In the genomic region with DNA sequence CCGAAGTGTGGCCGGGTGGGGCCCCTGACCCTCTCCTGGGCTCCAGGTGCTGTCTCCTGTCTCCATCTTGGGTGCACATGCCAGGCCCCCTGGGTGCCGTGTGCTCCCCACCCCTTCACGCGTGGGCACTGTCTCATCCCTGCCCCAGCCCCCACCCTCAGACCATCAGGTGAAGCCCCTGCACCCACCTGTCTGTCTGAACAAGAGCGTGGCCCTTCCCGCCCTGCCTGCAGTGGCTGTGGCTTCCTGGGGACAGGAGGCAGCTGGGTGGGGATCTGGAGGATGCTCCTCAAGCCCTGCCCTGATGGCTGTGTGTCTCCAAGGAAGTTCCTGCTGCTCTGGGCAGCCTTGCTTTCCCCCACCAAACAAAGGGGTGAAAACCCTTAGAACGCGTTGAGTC, we compare ENCODE assay signal across 24 cellular contexts. TPM values are rescaled to one million over a fixed set of nuclear protein-coding genes. Genes with fewer than 3 reads are reported as not detected.
DNase-seq lines count a peak whose midpoint lies in the region; ATAC-seq and TF ChIP-seq lines count a peak whose summit lies in the region.
"Had no signal": no experiment of that assay in that cellular context is flagged by ENCODE, and none has a peak within 500 bp of the region (broad histone marks: within the 10 kb centered on the region; RNA-seq: fewer than 3 reads in every experiment).

No MANE protein-coding gene starts in this region.

- H3K36me3 ChIP-seq in HCT116 (ENCODE audit: control insufficient read depth in 1 of 2, insufficient read depth in 2 of 2, low read length in 2 of 2) = peaks cover 19 to 30% of the 10 kb centered on the region in 2 experiments; a peak in 3 of 4 replicates

- no peak overlapping the region for H2AFZ ChIP-seq in HCT116 (ENCODE audit: low read depth, low read length, poor library complexity, severe bottlenecking)

- POLR2A ChIA-PET in HCT116 (lab: Charles Lee) = no interaction called here

- DNase-seq in Right ventricle myocardium superior = no peak
- no peak for DNase-seq in left cardiac atrium
- DNase-seq in HCT116 (ENCODE audit: low read depth, low spot score) = no peak
- DNase-seq in left colon = no peak
- no peak for DNase-seq in cerebellum (ENCODE audit: low spot score)
- DNase-seq in hippocampal formation (lab: John Stamatoyannopoulos, UW) = no peak
- DNase-seq: C1 segment of cervical spinal cord; CD4-positive, alpha-beta memory T cell; COR-L47; DMS79; GF-D8; IMR-90; MM.1S; NCI-H1417; NCI-H1694 treated with DMSO at 0.1 percent for 48 hours; NCI-H2081; NCI-H2227 treated with DMSO at 0.1 percent for 48 hours; NCI-H526 treated with DMSO at 0.1 percent for 48 hours; OCI-M1; SJCRH30; T-helper 1 cell had no signal

- RAD21 ChIA-PET in HCT116 (lab: Charles Lee; ENCODE audit: low non-redundant PET in 1 of 2, low total read pairs in 2 of 2, uncharacterized antibody in 2 of 2, unreplicated experiment in 2 of 2) = no interaction called here

- no peaks in the 10 kb centered on the region for H3K4me1 ChIP-seq in HCT116 (ENCODE audit: control insufficient read depth in 1 of 2, insufficient read depth in 2 of 2, low read length in 2 of 2)
- H3K4me1 ChIP-seq: SJCRH30 had no signal

- BruUV-seq in HCT116 (replicated peaks; lab: Mats Ljungman, UMichigan) = no TSS peak

- H3K4me2 ChIP-seq in HCT116 (ENCODE audit: low read length) = no peak overlapping the region
- H3K4me2 ChIP-seq: KMS-11 had no signal

- no peak overlapping the region for H3K27ac ChIP-seq in HCT116 (ENCODE audit: low read depth, low read length)
- H3K27ac ChIP-seq: KMS-11, SJCRH30 had no signal

- no peaks in the 10 kb centered on the region for H3K27me3 ChIP-seq in HCT116 (ENCODE audit: insufficient read depth, low read length)
- H3K27me3 ChIP-seq: SJCRH30 had no signal

- no peak for TF ChIP-seq RAD21 in HCT116 (IDR thresholded peaks at IDR 0.05; ENCODE audit: low read depth)

- H3K79me2 ChIP-seq in HCT116 (ENCODE audit: insufficient read depth, low read length) = peaks cover 3% of the 10 kb centered on the region; the same call in 1 of the 2 replicates

- intact Hi-C loops in Right ventricle myocardium superior (cut with DNase I) (no loop called here), left cardiac atrium (cut with DNase I) (no loop called here), HCT116 (cut with micrococcal nuclease) (no loop called here), left colon (cut with DNase I, micrococcal nuclease) (no loop called here)

- H3K4me3 ChIP-seq in HCT116 (replicated peaks in 1 of 2; ENCODE audit: low read depth in 1 of 2, low read length in 2 of 2) = no peak overlapping the region
- H3K4me3 ChIP-seq: SJCRH30 had no signal

- no peak for TF ChIP-seq POLR2A in HCT116 (IDR thresholded peaks at IDR 0.05; ENCODE audit: borderline replicate concordance, extremely low read depth, insufficient read depth, insufficient read length)

- ATAC-seq in Right ventricle myocardium superior (ENCODE audit: poor library complexity) (peak; percentile 16), left cardiac atrium (no peak), HCT116 (peak; percentile 19; the same call in 1 of the 2 replicates), left colon (peak; percentile 6), HG03460 (IDR thresholded peaks at IDR 0.05; ENCODE audit: unreplicated experiment) (no peak)

- TF ChIP-seq CTCF in HCT116 (IDR thresholded peaks at IDR 0.05 in 2 of 3, conservative IDR thresholded peaks at IDR 0.05 in 1 of 3; ENCODE audit: borderline replicate concordance in 1 of 3, insufficient read depth in 1 of 3, low read depth in 2 of 3, low read length in 2 of 3) = no peak

- H3K9me3 ChIP-seq in HCT116 (ENCODE audit: control insufficient read depth in 1 of 2, insufficient read depth in 1 of 2, low read depth in 1 of 2, low read length in 2 of 2) = no peaks in the 10 kb centered on the region
- H3K9me3 ChIP-seq: SJCRH30 had no signal

- CTCF ChIA-PET in HCT116 (lab: Charles Lee) = interaction anchor here (1.1 kb wide), 1 partner anchor 22 kb away, joined by 4 read pairs; no protein-coding TSS in a partner anchor

- no peak overlapping the region for H3K9ac ChIP-seq in HCT116 (ENCODE audit: low read length)
- H3K9ac ChIP-seq: KMS-11 had no signal

- no peaks in the 10 kb centered on the region for H4K20me1 ChIP-seq in HCT116 (ENCODE audit: insufficient read depth)

- H3K9me2 ChIP-seq in HCT116 (ENCODE audit: insufficient read depth) = no peaks in the 10 kb centered on the region

TF ChIP-seq in HCT116, 20 proteins besides CTCF, POLR2A, EP300 and RAD21:
- TF ChIP-seq YY1 (IDR thresholded peaks at IDR 0.05; ENCODE audit: extremely low read depth, insufficient replicate concordance, low read depth, low read length) = no peak
TF ChIP-seq in HCT116: peak in this region for 0.

RNA-seq across cellular contexts. Expression of a gene that starts 2.2 kb away (rescaled TPM):
- 0.62 TPM for total RNA-seq in Right ventricle myocardium superior
- total RNA-seq in left cardiac atrium = 1 to 10 TPM in 1 of 2 donors, under 1 TPM in 1; 0.47 to 1.7 TPM
- 13.5 TPM for total RNA-seq in HCT116 (2021; ENCODE audit: unreplicated experiment)
- polyA plus RNA-seq in HCT116 (2012) = 3.7 and 4.4 TPM in 2 replicates
- total RNA-seq in left colon = 1 to 10 TPM; 2.6 to 4.5 TPM
- total RNA-seq in cerebellum = 0.54 TPM
- total RNA-seq: IMR-90 had no signal
- polyA plus RNA-seq: CD4-positive, alpha-beta memory T cell had no signal

RNA-seq across cellular contexts. Expression of a gene that starts 8.6 kb away (rescaled TPM):
- 12.9 TPM for total RNA-seq in Right ventricle myocardium superior
- 10 to 100 TPM; 15.3 to 28.2 TPM for total RNA-seq in left cardiac atrium
- 78.1 TPM for total RNA-seq in HCT116 (2021; ENCODE audit: unreplicated experiment)
- polyA plus RNA-seq in HCT116 (2012) = 38.5 and 68.5 TPM in 2 replicates
- total RNA-seq in left colon = 10 to 100 TPM; 24.8 to 39.4 TPM
- 9.0 TPM for total RNA-seq in cerebellum

RNA-seq across cellular contexts. Expression of a gene that starts 22.5 kb away (rescaled TPM):
- total RNA-seq in Right ventricle myocardium superior (20.6 TPM), left cardiac atrium (10 to 100 TPM; 28.7 to 29.6 TPM), HCT116 (2021; ENCODE audit: unreplicated experiment) (11.5 TPM), left colon (1 to 10 TPM; 1.2 to 1.7 TPM), cerebellum (not detected)
- polyA plus RNA-seq in HCT116 (2012) = 8.1 and 8.2 TPM in 2 replicates

RNA-seq across cellular contexts. Expression of a gene that starts 57.2 kb away (rescaled TPM):
- not detected for total RNA-seq in Right ventricle myocardium superior
- not detected for total RNA-seq in left cardiac atrium
- total RNA-seq in HCT116 (2021; ENCODE audit: unreplicated experiment) = not detected
- 0.22 and 0.32 TPM in 2 replicates for polyA plus RNA-seq in HCT116 (2012)
- 10 to 100 TPM; 61.6 to 74.8 TPM for total RNA-seq in left colon
- total RNA-seq in cerebellum = not detected
- total RNA-seq: CD4-positive, alpha-beta memory T cell; IMR-90; NCI-H460 had no signal
- polyA plus RNA-seq: CD4-positive, alpha-beta memory T cell; IMR-90 had no signal

Comparison
In these comparisons a context has a peak if more than half of its experiments do, and no peak if none do; other contexts are left out.
1. ATAC-seq: peak in Right ventricle myocardium superior (single experiment), HCT116 (single experiment) and left colon (single experiment); none in left cardiac atrium (0 of 2) and HG03460 (single experiment).